In genomic region chr9:136541179-136541578, GRCh38 we compare ENCODE assay signal across 14 cellular contexts. TPM values are rescaled to one million over a fixed set of nuclear protein-coding genes. Genes with fewer than 3 reads are reported as not detected.
DNase-seq lines count a peak whose midpoint lies in the region; ATAC-seq lines count a peak whose summit lies in the region.
"Had no signal": no experiment of that assay in that cellular context is flagged by ENCODE, and none has a peak within 500 bp of the region (broad histone marks: within the 10 kb centered on the region; RNA-seq: fewer than 3 reads in every experiment).

No MANE protein-coding gene starts in this region.

- H3K36me3 ChIP-seq in CD4-positive, alpha-beta memory T cell (ENCODE audit: insufficient read depth, low read length): peaks cover 11% of the 10 kb centered on the region
- no peaks in the 10 kb centered on the region for H3K36me3 ChIP-seq in effector memory CD4-positive, alpha-beta T cell (ENCODE audit: control insufficient read depth, insufficient read depth, low read length)
- H3K36me3 ChIP-seq in neuronal stem cell (replicated peaks in 1 of 2; ENCODE audit: control insufficient read depth in 2 of 2, insufficient read depth in 2 of 2, low read length in 2 of 2): peaks cover 37 to 77% of the 10 kb centered on the region in 2 donors
- H3K36me3 ChIP-seq: brain microvascular endothelial cell had no signal

- H3K4me2 ChIP-seq in neuronal stem cell (ENCODE audit: insufficient read depth, low read length, poor library complexity, severe bottlenecking): no peak overlapping the region
- H3K4me2 ChIP-seq: smooth muscle cell had no signal

- H3K4me1 Mint-ChIP-seq in CD4-positive, alpha-beta memory T cell: peaks cover 25 to 69% (median 53%) of the 10 kb centered on the region in 4 donors
- H3K4me1 Mint-ChIP-seq in T-cell: peaks cover 49 to 73% (median 71%) of the 10 kb centered on the region in 3 donors

- peak overlapping the region; percentile 77 for H3K27ac ChIP-seq in CD4-positive, alpha-beta memory T cell (ENCODE audit: low read depth, low read length)
- H3K27ac ChIP-seq in effector memory CD4-positive, alpha-beta T cell (ENCODE audit: insufficient read depth, low read length, poor library complexity, severe bottlenecking): peak overlapping the region; percentile 81
- H3K27ac ChIP-seq in neuronal stem cell (replicated peaks; ENCODE audit: low read length): no peak overlapping the region
- H3K27ac ChIP-seq: brain microvascular endothelial cell had no signal

- no peaks in the 10 kb centered on the region for H3K27me3 Mint-ChIP-seq in CD4-positive, alpha-beta memory T cell
- no peaks in the 10 kb centered on the region for H3K27me3 Mint-ChIP-seq in T-cell
- H3K27me3 Mint-ChIP-seq: activated B cell treated with CpG ODN at 0.5 μM for 24 hours had no signal

- H3K18ac ChIP-seq in neuronal stem cell (ENCODE audit: low read length): peak overlapping the region; percentile 98

- H3K9me3 Mint-ChIP-seq in CD4-positive, alpha-beta memory T cell: no peaks in the 10 kb centered on the region
- no peaks in the 10 kb centered on the region for H3K9me3 Mint-ChIP-seq in T-cell
- H3K9me3 Mint-ChIP-seq: activated B cell treated with CpG ODN at 0.5 μM for 24 hours had no signal

- no peaks in the 10 kb centered on the region for H3K9me3 ChIP-seq in CD4-positive, alpha-beta memory T cell (ENCODE audit: control insufficient read depth in 1 of 2, low read length in 2 of 2)
- H3K9me3 ChIP-seq in effector memory CD4-positive, alpha-beta T cell (ENCODE audit: control insufficient read depth, low read length): no peaks in the 10 kb centered on the region
- H3K9me3 ChIP-seq in neuronal stem cell (replicated peaks in 1 of 2; ENCODE audit: control insufficient read depth in 2 of 2, insufficient read depth in 1 of 2, low read depth in 1 of 2, low read length in 2 of 2): no peaks in the 10 kb centered on the region

- intact Hi-C loops in CD4-positive, alpha-beta memory T cell (cut with micrococcal nuclease): loop anchor here (10.0 kb wide), 1 partner anchor 136 kb away; the partner anchor contains the start of gene SNAPC4

- peak overlapping the region; percentile 61 for H3K4ac ChIP-seq in neuronal stem cell (ENCODE audit: low read length)

- no CpG with 5 or more reads among the region's 9 CpGs for WGBS in neuronal stem cell (ENCODE audit: extremely low coverage in 2 of 2, insufficient read length in 2 of 2, insufficient replicate concordance in 1 of 2), 2 donors

- H3K27me3 ChIP-seq in CD4-positive, alpha-beta memory T cell (ENCODE audit: insufficient read depth, low read length): no peaks in the 10 kb centered on the region
- no peaks in the 10 kb centered on the region for H3K27me3 ChIP-seq in effector memory CD4-positive, alpha-beta T cell (replicated peaks; ENCODE audit: control insufficient read depth, insufficient read depth, low read length, poor library complexity, severe bottlenecking)
- no peaks in the 10 kb centered on the region for H3K27me3 ChIP-seq in neuronal stem cell (ENCODE audit: control insufficient read depth in 3 of 3, insufficient read depth in 3 of 3, low read depth in 1 of 3, low read length in 3 of 3)
- H3K27me3 ChIP-seq: brain microvascular endothelial cell had no signal

- CTCF ChIA-PET in CD4-positive, alpha-beta memory T cell (lab: Charles Lee; ENCODE audit: partially characterized antibody): interaction anchor here (3.0 to 7.2 kb wide), 2 partner anchors 54 to 91 kb away, joined by 8 to 58 read pairs; no protein-coding TSS in a partner anchor
- CTCF ChIA-PET in T-cell (lab: Charles Lee): no interaction called here

- peaks cover 0 to 16% of the 10 kb centered on the region in 2 donors for H3K36me3 Mint-ChIP-seq in CD4-positive, alpha-beta memory T cell
- H3K36me3 Mint-ChIP-seq in T-cell: peaks cover 7% of the 10 kb centered on the region

- H2BK12ac ChIP-seq in neuronal stem cell (ENCODE audit: low read length): peak overlapping the region; percentile 92

- no peak overlapping the region for H2AFZ ChIP-seq in neuronal stem cell (ENCODE audit: low read length)

- peak overlapping the region; percentile 82 for H3K23ac ChIP-seq in neuronal stem cell (ENCODE audit: low read depth, low read length, poor library complexity)

- peak overlapping the region in 5 of 8 donors; percentile 25 to 75 (median 45) for H3K4me3 Mint-ChIP-seq in CD4-positive, alpha-beta memory T cell
- H3K4me3 Mint-ChIP-seq in T-cell: peak overlapping the region; percentile 41 to 87 (median 83)

- peaks cover 55% of the 10 kb centered on the region for H3K79me1 ChIP-seq in neuronal stem cell (ENCODE audit: low read depth, low read length)

- no peak for ATAC-seq in T-cell (replicated peaks in 1 of 4)
- no peak for ATAC-seq in HG03280 (IDR thresholded peaks at IDR 0.05; ENCODE audit: unreplicated experiment)
- no peak for ATAC-seq in GM18858 (IDR thresholded peaks at IDR 0.05; ENCODE audit: unreplicated experiment)
- no peak for ATAC-seq in GM19463 (IDR thresholded peaks at IDR 0.05; ENCODE audit: unreplicated experiment)
- ATAC-seq: Panc1 had no signal

- H3K14ac ChIP-seq in neuronal stem cell (ENCODE audit: low read length): peak overlapping the region; percentile 90

- peak overlapping the region; percentile 30 for H2AK5ac ChIP-seq in neuronal stem cell (ENCODE audit: low read depth, low read length)

- POLR2A ChIA-PET in CD4-positive, alpha-beta memory T cell (lab: Charles Lee; ENCODE audit: partially characterized antibody): interaction anchor here (1.8 to 3.7 kb wide), 2 partner anchors 57 to 145 kb away, joined by 5 to 26 read pairs; partner anchors contain the start of gene SEC16A
- POLR2A ChIA-PET in T-cell (lab: Charles Lee): no interaction called here

- no peak overlapping the region for H3K4me3 ChIP-seq in CD4-positive, alpha-beta memory T cell (ENCODE audit: low read length in 2 of 2)
- no peak overlapping the region for H3K4me3 ChIP-seq in effector memory CD4-positive, alpha-beta T cell (ENCODE audit: insufficient read depth, low read depth, low read length, poor library complexity, severe bottlenecking)
- H3K4me3 ChIP-seq in neuronal stem cell (ENCODE audit: low read length in 2 of 2): no peak overlapping the region
- H3K4me3 ChIP-seq: smooth muscle cell had no signal

- H2BK5ac ChIP-seq in neuronal stem cell (ENCODE audit: low read length): peak overlapping the region; percentile 72

- no peak overlapping the region for H4K8ac ChIP-seq in neuronal stem cell (ENCODE audit: low read depth, low read length)

- peak overlapping the region; percentile 64 for H4K91ac ChIP-seq in neuronal stem cell (ENCODE audit: low read depth, low read length, poor library complexity)

- H2BK120ac ChIP-seq in neuronal stem cell (ENCODE audit: low read depth, low read length): peak overlapping the region; percentile 88

- peaks cover 79% of the 10 kb centered on the region for H3K4me1 ChIP-seq in CD4-positive, alpha-beta memory T cell (ENCODE audit: insufficient read depth, low read length)
- peaks cover 64% of the 10 kb centered on the region for H3K4me1 ChIP-seq in effector memory CD4-positive, alpha-beta T cell (ENCODE audit: control insufficient read depth, insufficient read depth, low read length, poor library complexity, severe bottlenecking)
- peaks cover 25 to 38% of the 10 kb centered on the region in 2 donors for H3K4me1 ChIP-seq in neuronal stem cell (ENCODE audit: control insufficient read depth in 2 of 2, insufficient read depth in 1 of 2, low read depth in 1 of 2, low read length in 2 of 2)

- H3K9ac ChIP-seq in neuronal stem cell (ENCODE audit: low read depth, low read length, poor library complexity): peak overlapping the region; percentile 71

- H3K27ac Mint-ChIP-seq in CD4-positive, alpha-beta memory T cell: peak overlapping the region in 6 of 7 donors; percentile 27 to 100 (median 86)
- peak overlapping the region; percentile 98 to 100 for H3K27ac Mint-ChIP-seq in T-cell

- DNase-seq in CD4-positive, alpha-beta memory T cell: no peak
- DNase-seq in T-cell: no peak
- no peak for DNase-seq in effector memory CD4-positive, alpha-beta T cell
- DNase-seq in neuronal stem cell (ENCODE audit: low spot score): no peak
- no peak for DNase-seq in GM19238 (ENCODE audit: insufficient read length, low spot score)
- DNase-seq: activated B cell treated with CpG ODN at 0.5 μM for 24 hours, brain microvascular endothelial cell, mammary epithelial cell, NCI-H2107 had no signal

- peak overlapping the region; percentile 99 for H2BK15ac ChIP-seq in neuronal stem cell (ENCODE audit: low read length)

RNA-seq across cellular contexts. Expression of gene NOTCH1, which starts 4.7 kb away (rescaled TPM):
- 10 to 100 TPM; 43.0 to 45.4 TPM for total RNA-seq in CD4-positive, alpha-beta memory T cell
- 1 to 10 TPM in 1 of 2 donors, not detected in 1; 6.0 TPM for polyA plus RNA-seq in CD4-positive, alpha-beta memory T cell
- total RNA-seq in T-cell: 10 to 100 TPM; 50.1 to 96.1 (median 84.1) TPM
- 32.9 TPM for polyA plus RNA-seq in neuronal stem cell (2013, experiment 1 of 2)
- 33.2 TPM for polyA plus RNA-seq in neuronal stem cell (2013, experiment 2 of 2)

RNA-seq across cellular contexts. Expression of gene SEC16A, which starts 58.3 kb away (rescaled TPM):
- 10 to 100 TPM; 82.9 to 87.7 TPM for total RNA-seq in CD4-positive, alpha-beta memory T cell
- 10 to 100 TPM in 1 of 2 donors, 1 to 10 TPM in 1; 6.6 to 39.3 TPM for polyA plus RNA-seq in CD4-positive, alpha-beta memory T cell
- 10 to 100 TPM; 76.3 to 99.0 (median 92.4) TPM for total RNA-seq in T-cell
- 14.7 TPM for polyA plus RNA-seq in neuronal stem cell (2013, experiment 1 of 2)
- polyA plus RNA-seq in neuronal stem cell (2013, experiment 2 of 2): 15.9 TPM
